Comparison of ENCODE assay signal across 1 cellular context in genomic region chr4:124306352-124306751, GRCh38.
TF ChIP-seq lines count a peak whose summit lies in the region.

No MANE protein-coding gene starts in this region.

TF ChIP-seq in H1, 55 proteins besides CTCF, POLR2A, EP300 and RAD21 (continued from another document):
- no peak for TF ChIP-seq ATF3 (IDR thresholded peaks at IDR 0.05; ENCODE audit: insufficient read depth, low read depth, low read length)
TF ChIP-seq in H1: peak in this region for 0.
